19 cellular contexts compared by ENCODE assay signal in genomic region chrX:66676990-66677389, GRCh38. TPM values are rescaled to one million over a fixed set of nuclear protein-coding genes. Genes with fewer than 3 reads are reported as not detected.
DNase-seq lines count a peak whose midpoint lies in the region; ATAC-seq and TF ChIP-seq lines count a peak whose summit lies in the region.
"Had no signal": no experiment of that assay in that cellular context is flagged by ENCODE, and none has a peak within 500 bp of the region (broad histone marks: within the 10 kb centered on the region; RNA-seq: fewer than 3 reads in every experiment).

No MANE protein-coding gene starts in this region.

- TF ChIP-seq CTCF in BJ (IDR thresholded peaks at IDR 0.05; ENCODE audit: insufficient read depth, low read depth, low read length): no peak

- no peaks in the 10 kb centered on the region for H3K4me1 Mint-ChIP-seq in activated CD4-positive, alpha-beta memory T cell treated with anti-CD3 and anti-CD28 coated beads, Interleukin-2, amount 10 ng/mL, durations not matched to agents 7 days and 5 days

- ATAC-seq in GM18909 (IDR thresholded peaks at IDR 0.05; ENCODE audit: poor library complexity, unreplicated experiment) (no peak), GM21390 (IDR thresholded peaks at IDR 0.05; ENCODE audit: unreplicated experiment) (no peak)
- ATAC-seq: left cardiac atrium, Right ventricle myocardium inferior had no signal

- no peaks in the 10 kb centered on the region for H3K36me3 ChIP-seq in BJ (ENCODE audit: control insufficient read depth, insufficient read depth, low read length)

- H3K4me3 ChIP-seq in BJ (ENCODE audit: low read depth, low read length): no peak overlapping the region

- POLR2A ChIA-PET in BJ (lab: Charles Lee): interaction anchor here (0.6 kb wide), 1 partner anchor 9 kb away, joined by 3 read pairs; no protein-coding TSS in a partner anchor
- POLR2A ChIA-PET in activated CD4-positive, alpha-beta memory T cell treated with anti-CD3 and anti-CD28 coated beads, Interleukin-2, amount 10 ng/mL, durations not matched to agents 7 days and 5 days (lab: Charles Lee): no interaction called here

- no peak overlapping the region for H3K27ac Mint-ChIP-seq in activated CD4-positive, alpha-beta memory T cell treated with anti-CD3 and anti-CD28 coated beads, Interleukin-2, amount 10 ng/mL, durations not matched to agents 7 days and 5 days
- H3K27ac Mint-ChIP-seq: progenitor cell of endocrine pancreas, type B pancreatic cell had no signal

- H3K9me3 Mint-ChIP-seq in activated CD4-positive, alpha-beta memory T cell treated with anti-CD3 and anti-CD28 coated beads, Interleukin-2, amount 10 ng/mL, durations not matched to agents 7 days and 5 days: no peaks in the 10 kb centered on the region
- H3K9me3 Mint-ChIP-seq: type B pancreatic cell had no signal

- CTCF ChIA-PET in BJ (lab: Yijun Ruan, JAX): interaction anchor here (1.2 kb wide), 1 partner anchor 476 kb away, joined by 3 read pairs; no protein-coding TSS in a partner anchor
- CTCF ChIA-PET in activated CD4-positive, alpha-beta memory T cell treated with anti-CD3 and anti-CD28 coated beads, Interleukin-2, amount 10 ng/mL, durations not matched to agents 7 days and 5 days (lab: Charles Lee): no interaction called here

- no peaks in the 10 kb centered on the region for H3K36me3 Mint-ChIP-seq in activated CD4-positive, alpha-beta memory T cell treated with anti-CD3 and anti-CD28 coated beads, Interleukin-2, amount 10 ng/mL, durations not matched to agents 7 days and 5 days (ENCODE audit: low read depth)
- H3K36me3 Mint-ChIP-seq: type B pancreatic cell had no signal

- DNase-seq in BJ (ENCODE audit: low read depth) (peak; percentile 62), NCI-H226 (peak; percentile 64), dedifferentiated amniotic fluid mesenchymal stem cell (ENCODE audit: extremely low spot score) (peak; percentile 46), myocyte (ENCODE audit: low read depth) (peak; percentile 31), NCI-H2029 (lab: John Stamatoyannopoulos, UW) (no peak)
- no peak for DNase-seq in activated CD4-positive, alpha-beta memory T cell treated with anti-CD3 and anti-CD28 coated beads, Interleukin-2, amount 10 ng/mL, durations not matched to agents 7 days and 5 days
- DNase-seq: activated CD4-positive, alpha-beta T cell treated with anti-CD3 and anti-CD28 coated beads, Interleukin-2, amount 50 U/mL, for 1 hour; amygdala; DMS79 treated with DMSO at 0.1 percent for 48 hours; glutamatergic neuron; Kasumi-1; left cardiac atrium; NCI-H187 treated with DMSO at 0.1 percent for 48 hours; NCI-H774 had no signal

- H3K27me3 Mint-ChIP-seq in activated CD4-positive, alpha-beta memory T cell treated with anti-CD3 and anti-CD28 coated beads, Interleukin-2, amount 10 ng/mL, durations not matched to agents 7 days and 5 days: no peaks in the 10 kb centered on the region
- H3K27me3 Mint-ChIP-seq: progenitor cell of endocrine pancreas, type B pancreatic cell had no signal

- no peak overlapping the region for H3K4me3 Mint-ChIP-seq in activated CD4-positive, alpha-beta memory T cell treated with anti-CD3 and anti-CD28 coated beads, Interleukin-2, amount 10 ng/mL, durations not matched to agents 7 days and 5 days
- H3K4me3 Mint-ChIP-seq: type B pancreatic cell had no signal

- H3K27me3 ChIP-seq in BJ (ENCODE audit: control insufficient read depth, insufficient read depth, low read length): no peaks in the 10 kb centered on the region

RNA-seq across cellular contexts. Expression of gene EDA2R, which starts 38.1 kb away (rescaled TPM):
- polyA plus RNA-seq in BJ (2011; rRNA removed): 19.4 and 23.4 TPM in 2 replicates
- polyA minus RNA-seq in BJ (2011; rRNA and poly(A)+ RNA removed): 23.3 and 34.7 TPM in 2 replicates
- total RNA-seq in myocyte: 34.5 and 37.7 TPM in 2 replicates
- polyA plus RNA-seq in myocyte (2012): 14.4 TPM
- 1 to 10 TPM; 2.5 to 2.8 TPM for total RNA-seq in activated CD4-positive, alpha-beta memory T cell treated with anti-CD3 and anti-CD28 coated beads, Interleukin-2, amount 10 ng/mL, durations not matched to agents 7 days and 5 days

Comparison
In these comparisons a context has a peak if more than half of its experiments do, and no peak if none do; other contexts are left out.
1. DNase-seq: peak in BJ (single experiment), NCI-H226 (single experiment), dedifferentiated amniotic fluid mesenchymal stem cell (single experiment) and myocyte (single experiment); none in activated CD4-positive, alpha-beta memory T cell treated with anti-CD3 and anti-CD28 coated beads, Interleukin-2, amount 10 ng/mL, durations not matched to agents 7 days and 5 days (single experiment) and NCI-H2029 (single experiment).